6 cellular contexts compared by ENCODE assay signal in the genomic region with DNA sequence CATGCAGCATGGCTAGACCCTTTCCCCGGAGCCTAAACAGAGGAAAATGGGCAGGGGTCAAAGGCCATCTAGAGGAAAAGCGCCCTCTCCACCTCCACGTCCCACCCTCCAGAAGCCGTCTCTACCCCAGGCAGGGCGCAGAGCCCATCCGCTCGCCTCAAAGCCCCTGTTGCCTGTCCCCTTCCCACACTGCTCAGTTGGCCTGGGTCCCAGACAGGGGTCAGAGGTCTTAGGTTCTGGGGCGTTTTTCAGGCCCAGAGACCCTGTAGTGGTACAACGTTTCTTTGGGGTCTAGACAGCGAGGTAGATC. TPM values are rescaled to one million over a fixed set of nuclear protein-coding genes. Genes with fewer than 3 reads are reported as not detected.
DNase-seq lines count a peak whose midpoint lies in the region; ATAC-seq, FAIRE-seq and TF ChIP-seq lines count a peak whose summit lies in the region.

No MANE protein-coding gene starts in this region.

- H3F3A ChIP-seq in SK-N-SH (replicated peaks; ENCODE audit: insufficient read depth): peaks cover 6% of the 10 kb centered on the region

- H3K27ac Mint-ChIP-seq in activated CD8-positive, alpha-beta memory T cell treated with anti-CD3 and anti-CD28 coated beads, Interleukin-2, amount 10 ng/mL, durations not matched to agents 7 days and 5 days: peak overlapping the region; percentile 92

- FAIRE-seq in GM12892 (lab: Jason Lieb, UNC): no peak

- no peak for TF ChIP-seq EP300 in SK-N-SH (IDR thresholded peaks at IDR 0.05; ENCODE audit: borderline replicate concordance in 1 of 2, low read depth in 1 of 2, low read length in 1 of 2)

- H3K9me3 Mint-ChIP-seq in activated CD8-positive, alpha-beta memory T cell treated with anti-CD3 and anti-CD28 coated beads, Interleukin-2, amount 10 ng/mL, durations not matched to agents 7 days and 5 days (ENCODE audit: low read depth): no peaks in the 10 kb centered on the region

- peaks cover 16% of the 10 kb centered on the region for H3K4me1 Mint-ChIP-seq in activated CD8-positive, alpha-beta memory T cell treated with anti-CD3 and anti-CD28 coated beads, Interleukin-2, amount 10 ng/mL, durations not matched to agents 7 days and 5 days

- CTCF ChIA-PET in activated CD8-positive, alpha-beta memory T cell treated with anti-CD3 and anti-CD28 coated beads, Interleukin-2, amount 10 ng/mL, durations not matched to agents 7 days and 5 days (lab: Charles Lee): interaction anchor here (0.7 to 5.1 kb wide), 13 partner anchors 9 to 225 kb away, joined by 3 to 36 read pairs (median 5); a partner anchor contains a TSS
- CTCF ChIA-PET in SK-N-SH (lab: Yijun Ruan, JAX): interaction anchor here (0.7 to 3.4 kb wide), 7 partner anchors 8 to 82 kb away, joined by 3 to 14 read pairs (median 3); a partner anchor contains a TSS

- H3K27me3 Mint-ChIP-seq in activated CD8-positive, alpha-beta memory T cell treated with anti-CD3 and anti-CD28 coated beads, Interleukin-2, amount 10 ng/mL, durations not matched to agents 7 days and 5 days: no peaks in the 10 kb centered on the region

- no peaks in the 10 kb centered on the region for H3K27me3 ChIP-seq in SK-N-SH (ENCODE audit: insufficient read depth)

- no peak for DNase-seq in activated CD8-positive, alpha-beta memory T cell treated with anti-CD3 and anti-CD28 coated beads, Interleukin-2, amount 10 ng/mL, durations not matched to agents 7 days and 5 days
- no peak for DNase-seq in activated CD8-positive, alpha-beta memory T cell treated with anti-CD3 and anti-CD28 coated beads for 24 hours
- DNase-seq in SK-N-SH: no peak
- no peak for DNase-seq in GM12892 (ENCODE audit: insufficient read length)

- H3K4me3 ChIP-seq in SK-N-SH (ENCODE audit: low read depth in 2 of 2, low read length in 1 of 2) (peak overlapping the region; percentile 62 to 80), iPS-11a (ENCODE audit: low read depth, low read length) (peak overlapping the region; percentile 67), urinary bladder (ENCODE audit: low read depth, low read length) (peak overlapping the region; percentile 54)

- TF ChIP-seq CTCF in SK-N-SH (IDR thresholded peaks at IDR 0.05): no peak

- peak; percentile 6 for ATAC-seq in activated CD8-positive, alpha-beta memory T cell treated with anti-CD3 and anti-CD28 coated beads, Interleukin-2, amount 10 ng/mL, durations not matched to agents 7 days and 5 days

- WGBS in SK-N-SH (ENCODE audit: low lambda C conversion rate): 1% methylated on average over 9 of the region's 10 CpGs
- under 1% methylated on average over 10 of the region's 10 CpGs for WGBS in urinary bladder

- no peak for TF ChIP-seq RAD21 in SK-N-SH (IDR thresholded peaks at IDR 0.05; ENCODE audit: low read length)

- peak overlapping the region; percentile 81 for H3K4me3 Mint-ChIP-seq in activated CD8-positive, alpha-beta memory T cell treated with anti-CD3 and anti-CD28 coated beads, Interleukin-2, amount 10 ng/mL, durations not matched to agents 7 days and 5 days

- peak overlapping the region; percentile 98 for H3K4me2 ChIP-seq in SK-N-SH

- H3K79me2 ChIP-seq in SK-N-SH (ENCODE audit: insufficient read depth): no peaks in the 10 kb centered on the region

- no peaks in the 10 kb centered on the region for H3K9me2 ChIP-seq in SK-N-SH

- H3K27ac ChIP-seq in SK-N-SH (ENCODE audit: low read depth in 2 of 2, low read length in 1 of 2) (peak overlapping the region; percentile 74 to 85), urinary bladder (ENCODE audit: low read depth) (peak overlapping the region; percentile 92)

- POLR2A ChIA-PET in SK-N-SH (lab: Yijun Ruan, JAX): interaction anchor here (0.5 to 2.1 kb wide), 5 partner anchors 9 to 190 kb away, joined by 3 to 11 read pairs (median 5); a partner anchor contains a TSS

- H4K20me1 ChIP-seq in SK-N-SH (ENCODE audit: insufficient read depth): no peaks in the 10 kb centered on the region

- no peak; the same call in 1 of the 2 replicates for TF ChIP-seq POLR2A in GM12892 (IDR thresholded peaks at IDR 0.05; ENCODE audit: low read depth, low read length)

- peak overlapping the region; percentile 83 for H3K9ac ChIP-seq in SK-N-SH

- peaks cover 3% of the 10 kb centered on the region for H3K36me3 Mint-ChIP-seq in activated CD8-positive, alpha-beta memory T cell treated with anti-CD3 and anti-CD28 coated beads, Interleukin-2, amount 10 ng/mL, durations not matched to agents 7 days and 5 days

- H2AFZ ChIP-seq in SK-N-SH (ENCODE audit: low read depth): peak overlapping the region; percentile 78

- H3K4me1 ChIP-seq in SK-N-SH (ENCODE audit: control insufficient read depth in 1 of 2, insufficient read depth in 2 of 2, low read depth in 1 of 2, low read length in 1 of 2): peaks cover 4 to 14% of the 10 kb centered on the region in 2 experiments; a peak in 1 of 4 replicates
- H3K4me1 ChIP-seq in urinary bladder (ENCODE audit: insufficient read depth): no peaks in the 10 kb centered on the region

- H3K36me3 ChIP-seq in SK-N-SH (replicated peaks in 1 of 2; ENCODE audit: control insufficient read depth in 1 of 2, insufficient read depth in 2 of 2, low read length in 1 of 2): no peaks in the 10 kb centered on the region
- H3K36me3 ChIP-seq in urinary bladder (ENCODE audit: insufficient read depth): no peaks in the 10 kb centered on the region

- H3K9me3 ChIP-seq in SK-N-SH: no peaks in the 10 kb centered on the region

TF ChIP-seq in SK-N-SH, 30 proteins besides CTCF, POLR2A, EP300 and RAD21:
- TF ChIP-seq, protein P1, sequence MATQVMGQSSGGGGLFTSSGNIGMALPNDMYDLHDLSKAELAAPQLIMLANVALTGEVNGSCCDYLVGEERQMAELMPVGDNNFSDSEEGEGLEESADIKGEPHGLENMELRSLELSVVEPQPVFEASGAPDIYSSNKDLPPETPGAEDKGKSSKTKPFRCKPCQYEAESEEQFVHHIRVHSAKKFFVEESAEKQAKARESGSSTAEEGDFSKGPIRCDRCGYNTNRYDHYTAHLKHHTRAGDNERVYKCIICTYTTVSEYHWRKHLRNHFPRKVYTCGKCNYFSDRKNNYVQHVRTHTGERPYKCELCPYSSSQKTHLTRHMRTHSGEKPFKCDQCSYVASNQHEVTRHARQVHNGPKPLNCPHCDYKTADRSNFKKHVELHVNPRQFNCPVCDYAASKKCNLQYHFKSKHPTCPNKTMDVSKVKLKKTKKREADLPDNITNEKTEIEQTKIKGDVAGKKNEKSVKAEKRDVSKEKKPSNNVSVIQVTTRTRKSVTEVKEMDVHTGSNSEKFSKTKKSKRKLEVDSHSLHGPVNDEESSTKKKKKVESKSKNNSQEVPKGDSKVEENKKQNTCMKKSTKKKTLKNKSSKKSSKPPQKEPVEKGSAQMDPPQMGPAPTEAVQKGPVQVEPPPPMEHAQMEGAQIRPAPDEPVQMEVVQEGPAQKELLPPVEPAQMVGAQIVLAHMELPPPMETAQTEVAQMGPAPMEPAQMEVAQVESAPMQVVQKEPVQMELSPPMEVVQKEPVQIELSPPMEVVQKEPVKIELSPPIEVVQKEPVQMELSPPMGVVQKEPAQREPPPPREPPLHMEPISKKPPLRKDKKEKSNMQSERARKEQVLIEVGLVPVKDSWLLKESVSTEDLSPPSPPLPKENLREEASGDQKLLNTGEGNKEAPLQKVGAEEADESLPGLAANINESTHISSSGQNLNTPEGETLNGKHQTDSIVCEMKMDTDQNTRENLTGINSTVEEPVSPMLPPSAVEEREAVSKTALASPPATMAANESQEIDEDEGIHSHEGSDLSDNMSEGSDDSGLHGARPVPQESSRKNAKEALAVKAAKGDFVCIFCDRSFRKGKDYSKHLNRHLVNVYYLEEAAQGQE (IDR thresholded peaks at IDR 0.05; ENCODE audit: low read depth, low read length): 0 out of 2 replicates have a peak, but pooled peaks have one; percentile 1
- TF ChIP-seq TEAD4 (IDR thresholded peaks at IDR 0.05; ENCODE audit: borderline replicate concordance, insufficient read depth): no peak

RNA-seq across cellular contexts. Expression of a gene that starts 0.3 kb away (rescaled TPM):
- 10 to 100 TPM; 16.7 to 22.3 TPM for total RNA-seq in activated CD8-positive, alpha-beta memory T cell treated with anti-CD3 and anti-CD28 coated beads, Interleukin-2, amount 10 ng/mL, durations not matched to agents 7 days and 5 days
- polyA plus RNA-seq in SK-N-SH (2012; rRNA removed): 20.2 and 21.9 TPM in 2 replicates
- 7.0 and 10.2 TPM in 2 replicates for polyA plus RNA-seq in SK-N-SH (2012; cell fraction: cytosol; rRNA removed)
- polyA plus RNA-seq in SK-N-SH (2012; cell fraction: nucleus; rRNA removed): 77.5 and 81.7 TPM in 2 replicates
- 4.3 TPM for total RNA-seq in urinary bladder
- 10.2 TPM for polyA plus RNA-seq in urinary bladder
- 7.5 TPM for polyA plus RNA-seq in GM12892 (2012; ENCODE audit: missing spikeins)

RNA-seq across cellular contexts. Expression of a gene that starts 0.7 kb away (rescaled TPM):
- total RNA-seq in activated CD8-positive, alpha-beta memory T cell treated with anti-CD3 and anti-CD28 coated beads, Interleukin-2, amount 10 ng/mL, durations not matched to agents 7 days and 5 days: not detected
- polyA plus RNA-seq in SK-N-SH (2012; rRNA removed) (0.08 TPM in 1 of 2 replicates, not detected in the other), urinary bladder (not detected)
- polyA plus RNA-seq in SK-N-SH (2012; cell fraction: cytosol; rRNA removed): 0.03 TPM in 1 of 2 replicates, not detected in the other
- not detected in 2 replicates for polyA plus RNA-seq in SK-N-SH (2012; cell fraction: nucleus; rRNA removed)
- not detected for total RNA-seq in urinary bladder
- not detected for polyA plus RNA-seq in GM12892 (2012; ENCODE audit: missing spikeins)

RNA-seq across cellular contexts. Expression of a gene that starts 27.9 kb away (rescaled TPM):
- 10 to 100 TPM; 64.8 to 72.2 TPM for total RNA-seq in activated CD8-positive, alpha-beta memory T cell treated with anti-CD3 and anti-CD28 coated beads, Interleukin-2, amount 10 ng/mL, durations not matched to agents 7 days and 5 days
- polyA plus RNA-seq in SK-N-SH (2012; rRNA removed) (119 and 138 TPM in 2 replicates), urinary bladder (144 TPM)
- 112 and 158 TPM in 2 replicates for polyA plus RNA-seq in SK-N-SH (2012; cell fraction: cytosol; rRNA removed)
- 110 and 150 TPM in 2 replicates for polyA plus RNA-seq in SK-N-SH (2012; cell fraction: nucleus; rRNA removed)
- 68.7 TPM for total RNA-seq in urinary bladder
- 31.9 TPM for polyA plus RNA-seq in GM12892 (2012; ENCODE audit: missing spikeins)

RNA-seq across cellular contexts. Expression of a gene that starts 30.0 kb away (rescaled TPM):
- under 1 TPM; 0.09 to 0.18 TPM for total RNA-seq in activated CD8-positive, alpha-beta memory T cell treated with anti-CD3 and anti-CD28 coated beads, Interleukin-2, amount 10 ng/mL, durations not matched to agents 7 days and 5 days
- polyA plus RNA-seq in SK-N-SH (2012; rRNA removed): 0.54 and 0.92 TPM in 2 replicates
- 0.28 and 0.56 TPM in 2 replicates for polyA plus RNA-seq in SK-N-SH (2012; cell fraction: cytosol; rRNA removed)
- polyA plus RNA-seq in SK-N-SH (2012; cell fraction: nucleus; rRNA removed): 1.3 and 1.4 TPM in 2 replicates
- total RNA-seq in urinary bladder: 1.9 TPM
- polyA plus RNA-seq in urinary bladder: 0.30 TPM
- 0.08 TPM for polyA plus RNA-seq in GM12892 (2012; ENCODE audit: missing spikeins)

RNA-seq across cellular contexts. Expression of a gene that starts 38.1 kb away (rescaled TPM):
- total RNA-seq in activated CD8-positive, alpha-beta memory T cell treated with anti-CD3 and anti-CD28 coated beads, Interleukin-2, amount 10 ng/mL, durations not matched to agents 7 days and 5 days: 100 to 1,000 TPM; 291 to 294 TPM
- 263 and 277 TPM in 2 replicates for polyA plus RNA-seq in SK-N-SH (2012; rRNA removed)
- polyA plus RNA-seq in SK-N-SH (2012; cell fraction: cytosol; rRNA removed): 125 and 190 TPM in 2 replicates
- 110 and 159 TPM in 2 replicates for polyA plus RNA-seq in SK-N-SH (2012; cell fraction: nucleus; rRNA removed)
- total RNA-seq in urinary bladder: 81.3 TPM
- 159 TPM for polyA plus RNA-seq in urinary bladder
- polyA plus RNA-seq in GM12892 (2012; ENCODE audit: missing spikeins): 63.2 TPM
